1 cellular context compared by ENCODE assay signal in the genomic region with DNA sequence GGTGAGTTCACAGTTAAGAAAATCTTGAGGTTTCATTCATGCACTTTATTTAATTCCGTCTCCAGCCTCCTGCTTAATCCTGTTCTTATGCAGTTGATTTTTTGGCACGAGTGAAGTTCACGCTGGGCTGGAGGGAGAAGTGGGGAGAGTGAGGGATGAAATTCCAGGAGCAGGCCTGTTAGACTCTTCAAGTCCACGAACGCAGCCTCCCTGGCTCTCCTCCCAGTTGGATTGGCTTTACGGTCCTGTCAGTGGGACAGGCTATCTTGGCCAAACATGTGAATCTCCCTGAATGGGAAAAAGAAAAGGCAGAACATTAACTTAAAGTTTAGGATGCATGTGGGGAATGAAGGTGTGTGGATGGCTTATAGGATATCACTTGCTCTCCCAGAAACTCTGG.
TF ChIP-seq lines count a peak whose summit lies in the region.

No MANE protein-coding gene starts in this region.

TF ChIP-seq in H1, 55 proteins besides CTCF, POLR2A, EP300 and RAD21 (continued from another document):
- no peak for TF ChIP-seq SIX5 (IDR thresholded peaks at IDR 0.05; ENCODE audit: low read depth, low read length)
- TF ChIP-seq, protein P1, sequence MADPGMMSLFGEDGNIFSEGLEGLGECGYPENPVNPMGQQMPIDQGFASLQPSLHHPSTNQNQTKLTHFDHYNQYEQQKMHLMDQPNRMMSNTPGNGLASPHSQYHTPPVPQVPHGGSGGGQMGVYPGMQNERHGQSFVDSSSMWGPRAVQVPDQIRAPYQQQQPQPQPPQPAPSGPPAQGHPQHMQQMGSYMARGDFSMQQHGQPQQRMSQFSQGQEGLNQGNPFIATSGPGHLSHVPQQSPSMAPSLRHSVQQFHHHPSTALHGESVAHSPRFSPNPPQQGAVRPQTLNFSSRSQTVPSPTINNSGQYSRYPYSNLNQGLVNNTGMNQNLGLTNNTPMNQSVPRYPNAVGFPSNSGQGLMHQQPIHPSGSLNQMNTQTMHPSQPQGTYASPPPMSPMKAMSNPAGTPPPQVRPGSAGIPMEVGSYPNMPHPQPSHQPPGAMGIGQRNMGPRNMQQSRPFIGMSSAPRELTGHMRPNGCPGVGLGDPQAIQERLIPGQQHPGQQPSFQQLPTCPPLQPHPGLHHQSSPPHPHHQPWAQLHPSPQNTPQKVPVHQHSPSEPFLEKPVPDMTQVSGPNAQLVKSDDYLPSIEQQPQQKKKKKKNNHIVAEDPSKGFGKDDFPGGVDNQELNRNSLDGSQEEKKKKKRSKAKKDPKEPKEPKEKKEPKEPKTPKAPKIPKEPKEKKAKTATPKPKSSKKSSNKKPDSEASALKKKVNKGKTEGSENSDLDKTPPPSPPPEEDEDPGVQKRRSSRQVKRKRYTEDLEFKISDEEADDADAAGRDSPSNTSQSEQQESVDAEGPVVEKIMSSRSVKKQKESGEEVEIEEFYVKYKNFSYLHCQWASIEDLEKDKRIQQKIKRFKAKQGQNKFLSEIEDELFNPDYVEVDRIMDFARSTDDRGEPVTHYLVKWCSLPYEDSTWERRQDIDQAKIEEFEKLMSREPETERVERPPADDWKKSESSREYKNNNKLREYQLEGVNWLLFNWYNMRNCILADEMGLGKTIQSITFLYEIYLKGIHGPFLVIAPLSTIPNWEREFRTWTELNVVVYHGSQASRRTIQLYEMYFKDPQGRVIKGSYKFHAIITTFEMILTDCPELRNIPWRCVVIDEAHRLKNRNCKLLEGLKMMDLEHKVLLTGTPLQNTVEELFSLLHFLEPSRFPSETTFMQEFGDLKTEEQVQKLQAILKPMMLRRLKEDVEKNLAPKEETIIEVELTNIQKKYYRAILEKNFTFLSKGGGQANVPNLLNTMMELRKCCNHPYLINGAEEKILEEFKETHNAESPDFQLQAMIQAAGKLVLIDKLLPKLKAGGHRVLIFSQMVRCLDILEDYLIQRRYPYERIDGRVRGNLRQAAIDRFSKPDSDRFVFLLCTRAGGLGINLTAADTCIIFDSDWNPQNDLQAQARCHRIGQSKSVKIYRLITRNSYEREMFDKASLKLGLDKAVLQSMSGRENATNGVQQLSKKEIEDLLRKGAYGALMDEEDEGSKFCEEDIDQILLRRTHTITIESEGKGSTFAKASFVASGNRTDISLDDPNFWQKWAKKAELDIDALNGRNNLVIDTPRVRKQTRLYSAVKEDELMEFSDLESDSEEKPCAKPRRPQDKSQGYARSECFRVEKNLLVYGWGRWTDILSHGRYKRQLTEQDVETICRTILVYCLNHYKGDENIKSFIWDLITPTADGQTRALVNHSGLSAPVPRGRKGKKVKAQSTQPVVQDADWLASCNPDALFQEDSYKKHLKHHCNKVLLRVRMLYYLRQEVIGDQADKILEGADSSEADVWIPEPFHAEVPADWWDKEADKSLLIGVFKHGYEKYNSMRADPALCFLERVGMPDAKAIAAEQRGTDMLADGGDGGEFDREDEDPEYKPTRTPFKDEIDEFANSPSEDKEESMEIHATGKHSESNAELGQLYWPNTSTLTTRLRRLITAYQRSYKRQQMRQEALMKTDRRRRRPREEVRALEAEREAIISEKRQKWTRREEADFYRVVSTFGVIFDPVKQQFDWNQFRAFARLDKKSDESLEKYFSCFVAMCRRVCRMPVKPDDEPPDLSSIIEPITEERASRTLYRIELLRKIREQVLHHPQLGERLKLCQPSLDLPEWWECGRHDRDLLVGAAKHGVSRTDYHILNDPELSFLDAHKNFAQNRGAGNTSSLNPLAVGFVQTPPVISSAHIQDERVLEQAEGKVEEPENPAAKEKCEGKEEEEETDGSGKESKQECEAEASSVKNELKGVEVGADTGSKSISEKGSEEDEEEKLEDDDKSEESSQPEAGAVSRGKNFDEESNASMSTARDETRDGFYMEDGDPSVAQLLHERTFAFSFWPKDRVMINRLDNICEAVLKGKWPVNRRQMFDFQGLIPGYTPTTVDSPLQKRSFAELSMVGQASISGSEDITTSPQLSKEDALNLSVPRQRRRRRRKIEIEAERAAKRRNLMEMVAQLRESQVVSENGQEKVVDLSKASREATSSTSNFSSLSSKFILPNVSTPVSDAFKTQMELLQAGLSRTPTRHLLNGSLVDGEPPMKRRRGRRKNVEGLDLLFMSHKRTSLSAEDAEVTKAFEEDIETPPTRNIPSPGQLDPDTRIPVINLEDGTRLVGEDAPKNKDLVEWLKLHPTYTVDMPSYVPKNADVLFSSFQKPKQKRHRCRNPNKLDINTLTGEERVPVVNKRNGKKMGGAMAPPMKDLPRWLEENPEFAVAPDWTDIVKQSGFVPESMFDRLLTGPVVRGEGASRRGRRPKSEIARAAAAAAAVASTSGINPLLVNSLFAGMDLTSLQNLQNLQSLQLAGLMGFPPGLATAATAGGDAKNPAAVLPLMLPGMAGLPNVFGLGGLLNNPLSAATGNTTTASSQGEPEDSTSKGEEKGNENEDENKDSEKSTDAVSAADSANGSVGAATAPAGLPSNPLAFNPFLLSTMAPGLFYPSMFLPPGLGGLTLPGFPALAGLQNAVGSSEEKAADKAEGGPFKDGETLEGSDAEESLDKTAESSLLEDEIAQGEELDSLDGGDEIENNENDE (IDR thresholded peaks at IDR 0.05; ENCODE audit: insufficient replicate concordance, low read length): no peak
- TF ChIP-seq EZH2 (IDR thresholded peaks at IDR 0.05; ENCODE audit: low read depth, low read length, severe bottlenecking): no peak
- TF ChIP-seq CTBP2 (IDR thresholded peaks at IDR 0.05; ENCODE audit: borderline replicate concordance, insufficient read depth, insufficient read length, low read length): no peak
- no peak for TF ChIP-seq MAFK (IDR thresholded peaks at IDR 0.05; ENCODE audit: low read depth, low read length)
- no peak for TF ChIP-seq CREB1 (IDR thresholded peaks at IDR 0.05)
- TF ChIP-seq SP2 (IDR thresholded peaks at IDR 0.05; ENCODE audit: low read length): no peak
